ENCODE assay signal across 8 cellular contexts in the genomic region with DNA sequence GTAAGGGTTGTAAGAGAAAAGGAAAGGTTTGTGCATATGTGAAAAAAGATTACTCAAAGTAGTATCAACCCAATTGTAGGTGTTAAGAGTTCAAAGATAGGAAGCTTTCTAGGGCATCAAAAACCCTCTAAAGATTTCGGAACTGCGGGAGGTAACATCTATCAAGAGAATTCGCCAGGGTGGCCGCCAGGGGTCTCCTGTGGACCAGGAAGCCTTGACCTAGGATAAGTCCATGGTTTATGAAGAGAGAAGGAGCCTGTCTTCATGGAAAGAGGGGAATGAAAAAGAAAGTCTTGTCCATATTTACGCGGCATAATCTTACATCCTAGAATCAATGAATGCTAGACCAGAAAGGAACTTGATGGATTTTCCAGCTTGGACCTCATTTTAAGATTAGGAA.
DNase-seq lines count a peak whose midpoint lies in the region; ATAC-seq, FAIRE-seq and TF ChIP-seq lines count a peak whose summit lies in the region.

No MANE protein-coding gene starts in this region.

- H3K4me1 Mint-ChIP-seq in activated CD4-positive, alpha-beta memory T cell treated with anti-CD3 and anti-CD28 coated beads, Interleukin-2, amount 10 ng/mL, durations not matched to agents 7 days and 5 days = no peaks in the 10 kb centered on the region

- no peaks in the 10 kb centered on the region for H3K9me3 Mint-ChIP-seq in activated CD4-positive, alpha-beta memory T cell treated with anti-CD3 and anti-CD28 coated beads, Interleukin-2, amount 10 ng/mL, durations not matched to agents 7 days and 5 days

- H3K27ac Mint-ChIP-seq in activated CD4-positive, alpha-beta memory T cell treated with anti-CD3 and anti-CD28 coated beads, Interleukin-2, amount 10 ng/mL, durations not matched to agents 7 days and 5 days = no peak overlapping the region

- no peak overlapping the region for H2AFZ ChIP-seq in Loucy (ENCODE audit: low read length)

- no peaks in the 10 kb centered on the region for H3K9me2 ChIP-seq in Loucy (replicated peaks; ENCODE audit: low read depth, low read length)

- DNase-seq in AG09309 (ENCODE audit: low read depth) (no peak), left ventricle myocardium superior (peak; percentile 64), NCI-H2029 (lab: John Stamatoyannopoulos, UW) (no peak), GM19239 (ENCODE audit: insufficient read length, low spot score) (no peak)
- peak; percentile 24 for DNase-seq in activated CD4-positive, alpha-beta memory T cell treated with anti-CD3 and anti-CD28 coated beads, Interleukin-2, amount 10 ng/mL, durations not matched to agents 7 days and 5 days
- peak; percentile 2 to 9 for DNase-seq in stimulated activated CD4-positive, alpha-beta T cell treated with anti-CD3 and anti-CD28 coated beads, Interleukin-2, amount 100 ng/mL, for 48 hours

- H4K20me1 ChIP-seq in Loucy (ENCODE audit: insufficient read depth, low read length, poor library complexity, severe bottlenecking) = no peaks in the 10 kb centered on the region

- no peak overlapping the region for H3K4me3 ChIP-seq in AG09309 (ENCODE audit: control insufficient read depth, low read depth, low read length)
- no peak overlapping the region for H3K4me3 ChIP-seq in Loucy (ENCODE audit: low read length, poor library complexity, severe bottlenecking)

- no peaks in the 10 kb centered on the region for H3K4me1 ChIP-seq in Loucy (ENCODE audit: insufficient read depth, low read length, poor library complexity, severe bottlenecking)

- no peaks in the 10 kb centered on the region for H3K27me3 Mint-ChIP-seq in activated CD4-positive, alpha-beta memory T cell treated with anti-CD3 and anti-CD28 coated beads, Interleukin-2, amount 10 ng/mL, durations not matched to agents 7 days and 5 days

- no peaks in the 10 kb centered on the region for H3K36me3 Mint-ChIP-seq in activated CD4-positive, alpha-beta memory T cell treated with anti-CD3 and anti-CD28 coated beads, Interleukin-2, amount 10 ng/mL, durations not matched to agents 7 days and 5 days (ENCODE audit: low read depth)

- H3F3A ChIP-seq in Loucy (ENCODE audit: low read depth) = no peaks in the 10 kb centered on the region

- peak; percentile 63 for TF ChIP-seq CTCF in AG09309 (IDR thresholded peaks at IDR 0.05; ENCODE audit: control insufficient read depth, insufficient read depth, low read depth, low read length, missing control alignments)
- peak; percentile 85 for TF ChIP-seq CTCF in Loucy (conservative IDR thresholded peaks at IDR 0.05; ENCODE audit: low read length)

- no peaks in the 10 kb centered on the region for H3K27me3 ChIP-seq in Loucy (ENCODE audit: insufficient read depth, low read length, poor library complexity, severe bottlenecking)

- H3K4me3 Mint-ChIP-seq in activated CD4-positive, alpha-beta memory T cell treated with anti-CD3 and anti-CD28 coated beads, Interleukin-2, amount 10 ng/mL, durations not matched to agents 7 days and 5 days = no peak overlapping the region

- no peaks in the 10 kb centered on the region for H3K9me3 ChIP-seq in Loucy (ENCODE audit: insufficient read depth, low read depth, low read length)

- no peak overlapping the region for H3K9ac ChIP-seq in Loucy (ENCODE audit: low read depth, low read length, poor library complexity, severe bottlenecking)

- H3K4me2 ChIP-seq in Loucy (ENCODE audit: low read depth, low read length, poor library complexity, severe bottlenecking) = no peak overlapping the region

- no peaks in the 10 kb centered on the region for H3K79me2 ChIP-seq in Loucy (ENCODE audit: insufficient read depth, low read length)

- CTCF ChIA-PET in activated CD4-positive, alpha-beta memory T cell treated with anti-CD3 and anti-CD28 coated beads, Interleukin-2, amount 10 ng/mL, durations not matched to agents 7 days and 5 days (lab: Charles Lee) = no interaction called here

- ATAC-seq in GM19023 (IDR thresholded peaks at IDR 0.05; ENCODE audit: unreplicated experiment) = peak; percentile 58
- peak; percentile 41 for ATAC-seq in left ventricle myocardium superior

- no peaks in the 10 kb centered on the region for H3K36me3 ChIP-seq in Loucy (ENCODE audit: insufficient read depth, low read length)

- no peak for FAIRE-seq in GM19239 (lab: Jason Lieb, UNC)

- intact Hi-C loops in left ventricle myocardium superior (cut with micrococcal nuclease) = no loop called here

- POLR2A ChIA-PET in activated CD4-positive, alpha-beta memory T cell treated with anti-CD3 and anti-CD28 coated beads, Interleukin-2, amount 10 ng/mL, durations not matched to agents 7 days and 5 days (lab: Charles Lee) = no interaction called here

Comparison
In these comparisons a context has a peak if more than half of its experiments do, and no peak if none do; other contexts are left out.
1. DNase-seq: peak in activated CD4-positive, alpha-beta memory T cell treated with anti-CD3 and anti-CD28 coated beads, Interleukin-2, amount 10 ng/mL, durations not matched to agents 7 days and 5 days (single experiment), left ventricle myocardium superior (single experiment) and stimulated activated CD4-positive, alpha-beta T cell treated with anti-CD3 and anti-CD28 coated beads, Interleukin-2, amount 100 ng/mL, for 48 hours (2 of 2); none in AG09309 (single experiment), NCI-H2029 (single experiment) and GM19239 (single experiment).